Comparison of ENCODE assay signal across 8 cellular contexts in genomic region chr16:89217388-89218191, GRCh38. TPM values are rescaled to one million over a fixed set of nuclear protein-coding genes. Genes with fewer than 3 reads are reported as not detected.
DNase-seq lines count a peak whose midpoint lies in the region; ATAC-seq and TF ChIP-seq lines count a peak whose summit lies in the region.

Gene ZNF778 (plus strand): TSS chr16:89217703. CDS start chr16:89221128, 3,425 bp downstream.

- H3K27me3 ChIP-seq in AG04450 (ENCODE audit: control insufficient read depth, insufficient read depth, low read length) (no peaks in the 10 kb centered on the region), liver (ENCODE audit: control insufficient read depth in 4 of 4, insufficient read depth in 4 of 4, low read length in 3 of 4) (no peaks in the 10 kb centered on the region)

- peak in 1 of 2 donors; percentile 32 for TF ChIP-seq RAD21 in liver (IDR thresholded peaks at IDR 0.05)

- peak within 1 kb of the TSS; percentile 95 for H3K27ac ChIP-seq in AG04450 (ENCODE audit: low read depth, low read length)
- H3K27ac ChIP-seq in liver (ENCODE audit: low read depth in 1 of 2, low read length in 2 of 2) = peak within 1 kb of the TSS; percentile 73 to 96

- peak within 1 kb of the TSS; percentile 97 for H3K4me3 ChIP-seq in AG04450 (ENCODE audit: low read depth, low read length)
- H3K4me3 ChIP-seq in liver (ENCODE audit: low read depth in 1 of 3, low read length in 3 of 3) = peak within 1 kb of the TSS; percentile 91 to 97 (median 93)

- ATAC-seq in GM18858 (IDR thresholded peaks at IDR 0.05; ENCODE audit: unreplicated experiment) = peak; percentile 54
- ATAC-seq in HG03097 (IDR thresholded peaks at IDR 0.05; ENCODE audit: low FRiP score, unreplicated experiment) = peak; percentile 77

- POLR2A ChIA-PET in AG04450 (lab: Yijun Ruan, JAX) = interaction anchor here (0.7 to 1.4 kb wide), 10 partner anchors 18 to 407 kb away, joined by 3 to 7 read pairs (median 3); partner anchors contain the start of gene ACSF3

- under 1% methylated on average over 91 of the region's 91 CpGs for WGBS in liver

- H3K27ac Mint-ChIP-seq in dendritic cell treated with granulocyte-macrophage colony-stimulating factor and Interleukin-4, amounts not matched to agents 40 ng/mL and 50 ng/mL, for 4 days = peak within 1 kb of the TSS; percentile 83

- H3K4me1 Mint-ChIP-seq in dendritic cell treated with granulocyte-macrophage colony-stimulating factor and Interleukin-4, amounts not matched to agents 40 ng/mL and 50 ng/mL, for 4 days (ENCODE audit: low read depth) = peaks cover 21% of the 10 kb centered on the region

- H3K27me3 Mint-ChIP-seq in dendritic cell treated with granulocyte-macrophage colony-stimulating factor and Interleukin-4, amounts not matched to agents 40 ng/mL and 50 ng/mL, for 4 days = no peaks in the 10 kb centered on the region

- intact Hi-C loops in dendritic cell treated with granulocyte-macrophage colony-stimulating factor and Interleukin-4, amounts not matched to agents 40 ng/mL and 50 ng/mL, for 4 days (cut with micrococcal nuclease) = loop anchor here (2.0 to 5.0 kb wide), 5 partner anchors 23 to 481 kb away; partner anchors contain the start of genes APRT, GALNS and TRAPPC2L

- no peaks in the 10 kb centered on the region for H3K9me3 ChIP-seq in AG04450 (ENCODE audit: control insufficient read depth, insufficient read depth, low read length)
- no peaks in the 10 kb centered on the region for H3K9me3 ChIP-seq in liver (ENCODE audit: control insufficient read depth in 4 of 4, low read length in 3 of 4)

- H3K36me3 Mint-ChIP-seq in dendritic cell treated with granulocyte-macrophage colony-stimulating factor and Interleukin-4, amounts not matched to agents 40 ng/mL and 50 ng/mL, for 4 days (ENCODE audit: low read depth) = peaks cover 37% of the 10 kb centered on the region

- CTCF ChIA-PET in AG04450 (lab: Charles Lee) = interaction anchor here (0.9 kb wide), 1 partner anchor 291 kb away, joined by 3 read pairs; the partner anchor contains the start of gene SPG7

- H3K4me1 ChIP-seq in liver (ENCODE audit: control insufficient read depth in 4 of 4, insufficient read depth in 4 of 4, low read length in 3 of 4) = peaks cover 2 to 32% (median 19%) of the 10 kb centered on the region in 4 donors

- H3K9me3 Mint-ChIP-seq in dendritic cell treated with granulocyte-macrophage colony-stimulating factor and Interleukin-4, amounts not matched to agents 40 ng/mL and 50 ng/mL, for 4 days = no peaks in the 10 kb centered on the region

- TF ChIP-seq CTCF in AG04450 (IDR thresholded peaks at IDR 0.05; ENCODE audit: low read depth, low read length) (no peak), liver (IDR thresholded peaks at IDR 0.05; ENCODE audit: low read depth, low read length, missing input control) (no peak)

- H3K9ac ChIP-seq in liver (ENCODE audit: low read depth in 1 of 2, low read length in 2 of 2) = peak within 1 kb of the TSS; percentile 93 to 99

- H3K36me3 ChIP-seq in liver (ENCODE audit: control insufficient read depth in 4 of 4, insufficient read depth in 3 of 4, low read depth in 1 of 4, low read length in 3 of 4) = peaks cover 6 to 18% (median 9%) of the 10 kb centered on the region in 4 donors

- H3K4me3 Mint-ChIP-seq in dendritic cell treated with granulocyte-macrophage colony-stimulating factor and Interleukin-4, amounts not matched to agents 40 ng/mL and 50 ng/mL, for 4 days = peak within 1 kb of the TSS; percentile 83

- DNase-seq in AG04450 (ENCODE audit: low read depth, low spot score) (peak; percentile 56), NCI-H510A (lab: John Stamatoyannopoulos, UW) (peak; percentile 43)
- DNase-seq in activated CD4-positive, alpha-beta T cell treated with anti-CD3 and anti-CD28 coated beads, Interleukin-2, amount 50 U/mL, for 1 hour = peak; percentile 76
- DNase-seq in stimulated activated CD4-positive, alpha-beta T cell treated with anti-CD3 and anti-CD28 coated beads, Interleukin-2, amount 100 ng/mL, for 48 hours = peak; percentile 71

TF ChIP-seq in liver, 16 proteins besides CTCF, POLR2A, EP300 and RAD21:
- no peak for TF ChIP-seq RXRA (IDR thresholded peaks at IDR 0.05)
- peak in 1 of 2 donors; percentile 47 for TF ChIP-seq EGR1 (IDR thresholded peaks at IDR 0.05; ENCODE audit: low read depth in 2 of 2)
- TF ChIP-seq GABPA (IDR thresholded peaks at IDR 0.05 in 1 of 2, conservative IDR thresholded peaks at IDR 0.05 in 1 of 2) = peak; percentile 86 to 96
- TF ChIP-seq JUND (IDR thresholded peaks at IDR 0.05) = no peak
- TF ChIP-seq NR2F2 (IDR thresholded peaks at IDR 0.05) = no peak
- TF ChIP-seq HNF4G (IDR thresholded peaks at IDR 0.05) = no peak
- TF ChIP-seq HNF4A (conservative IDR thresholded peaks at IDR 0.05) = no peak
- TF ChIP-seq YY1 (IDR thresholded peaks at IDR 0.05) = peak; percentile 82
- TF ChIP-seq MAX (IDR thresholded peaks at IDR 0.05) = no peak
- TF ChIP-seq, protein P1, sequence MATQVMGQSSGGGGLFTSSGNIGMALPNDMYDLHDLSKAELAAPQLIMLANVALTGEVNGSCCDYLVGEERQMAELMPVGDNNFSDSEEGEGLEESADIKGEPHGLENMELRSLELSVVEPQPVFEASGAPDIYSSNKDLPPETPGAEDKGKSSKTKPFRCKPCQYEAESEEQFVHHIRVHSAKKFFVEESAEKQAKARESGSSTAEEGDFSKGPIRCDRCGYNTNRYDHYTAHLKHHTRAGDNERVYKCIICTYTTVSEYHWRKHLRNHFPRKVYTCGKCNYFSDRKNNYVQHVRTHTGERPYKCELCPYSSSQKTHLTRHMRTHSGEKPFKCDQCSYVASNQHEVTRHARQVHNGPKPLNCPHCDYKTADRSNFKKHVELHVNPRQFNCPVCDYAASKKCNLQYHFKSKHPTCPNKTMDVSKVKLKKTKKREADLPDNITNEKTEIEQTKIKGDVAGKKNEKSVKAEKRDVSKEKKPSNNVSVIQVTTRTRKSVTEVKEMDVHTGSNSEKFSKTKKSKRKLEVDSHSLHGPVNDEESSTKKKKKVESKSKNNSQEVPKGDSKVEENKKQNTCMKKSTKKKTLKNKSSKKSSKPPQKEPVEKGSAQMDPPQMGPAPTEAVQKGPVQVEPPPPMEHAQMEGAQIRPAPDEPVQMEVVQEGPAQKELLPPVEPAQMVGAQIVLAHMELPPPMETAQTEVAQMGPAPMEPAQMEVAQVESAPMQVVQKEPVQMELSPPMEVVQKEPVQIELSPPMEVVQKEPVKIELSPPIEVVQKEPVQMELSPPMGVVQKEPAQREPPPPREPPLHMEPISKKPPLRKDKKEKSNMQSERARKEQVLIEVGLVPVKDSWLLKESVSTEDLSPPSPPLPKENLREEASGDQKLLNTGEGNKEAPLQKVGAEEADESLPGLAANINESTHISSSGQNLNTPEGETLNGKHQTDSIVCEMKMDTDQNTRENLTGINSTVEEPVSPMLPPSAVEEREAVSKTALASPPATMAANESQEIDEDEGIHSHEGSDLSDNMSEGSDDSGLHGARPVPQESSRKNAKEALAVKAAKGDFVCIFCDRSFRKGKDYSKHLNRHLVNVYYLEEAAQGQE (IDR thresholded peaks at IDR 0.05) = peak; percentile 25
- TF ChIP-seq TAF1 (conservative IDR thresholded peaks at IDR 0.05) = no peak
- no peak for TF ChIP-seq ZBTB33 (IDR thresholded peaks at IDR 0.05)
- TF ChIP-seq FOXA1 (IDR thresholded peaks at IDR 0.05) = no peak
- TF ChIP-seq FOXA2 (IDR thresholded peaks at IDR 0.05) = no peak
- TF ChIP-seq ATF3 (IDR thresholded peaks at IDR 0.05) = no peak
- peak; percentile 10 for TF ChIP-seq SP1 (IDR thresholded peaks at IDR 0.05)
TF ChIP-seq in liver: peak in this region for 5.

RNA-seq across cellular contexts. Expression of gene ZNF778, which starts in this region (rescaled TPM):
- polyA plus RNA-seq in AG04450 (2011; rRNA removed) = 11.3 and 13.1 TPM in 2 replicates
- 11.8 and 22.6 TPM in 2 replicates for polyA minus RNA-seq in AG04450 (2011; rRNA and poly(A)+ RNA removed)
- total RNA-seq in liver = 1 to 10 TPM; 6.6 to 9.2 TPM
- 1 to 10 TPM in 1 of 2 donors, under 1 TPM in 1; 0.75 to 1.8 TPM for polyA plus RNA-seq in liver

Comparison
In these comparisons a context has a peak if more than half of its experiments do, and no peak if none do; other contexts are left out.
1. Peak in every context shown above with its lines: DNase-seq, ATAC-seq, H3K4me3 ChIP-seq and H3K27ac ChIP-seq.